ENCODE assay signal across 8 cellular contexts in genomic region chr11:118910309-118911112, GRCh38. TPM values are rescaled to one million over a fixed set of nuclear protein-coding genes. Genes with fewer than 3 reads are reported as not detected.
A peak's percentile ranks its signal among the peaks of the same experiment; 100 is the strongest.
DNase-seq lines count a peak whose midpoint lies in the region; TF ChIP-seq lines count a peak whose summit lies in the region.

No MANE protein-coding gene starts in this region.

- peaks cover 76% of the 10 kb centered on the region for H3K4me1 ChIP-seq in SJSA1 (replicated peaks)

- DNase-seq in EL (peak; percentile 92), SJSA1 (ENCODE audit: low read depth in 1 of 2, low spot score in 2 of 2) (peak; percentile 77 to 83), astrocyte of the cerebellum (ENCODE audit: low read depth) (peak; percentile 66), hypothalamus (lab: John Stamatoyannopoulos, UW) (peak in 37 of 51 donors; percentile 24 to 78 (median 54)), retinal pigment epithelial cell (ENCODE audit: low read depth) (peak; percentile 77), NAMALWA (ENCODE audit: low spot score) (no peak), NCI-H774 (lab: John Stamatoyannopoulos, UW) (no peak), GM13976 (ENCODE audit: low spot score) (no peak)

- H3K27ac ChIP-seq in SJSA1 = peak overlapping the region; percentile 94

- no peaks in the 10 kb centered on the region for H3K27me3 ChIP-seq in SJSA1 (replicated peaks)

- peaks cover 20% of the 10 kb centered on the region for H3K36me3 ChIP-seq in SJSA1

- H3K4me3 ChIP-seq in SJSA1 (peak overlapping the region; percentile 30), astrocyte of the cerebellum (ENCODE audit: low read depth, low read length) (peak overlapping the region; percentile 34), retinal pigment epithelial cell (ENCODE audit: low read length) (peak overlapping the region; percentile 34)

- in situ Hi-C loops in astrocyte of the cerebellum (cut with HindIII; ENCODE audit: low sequenced_read_pairs) (no loop called here), GM13976 (cut with MboI; ENCODE audit: low sequenced_read_pairs, unreplicated experiment) (no loop called here)

- TF ChIP-seq CTCF in astrocyte of the cerebellum (IDR thresholded peaks at IDR 0.05; ENCODE audit: low read depth, low read length, missing control alignments) = no peak
- TF ChIP-seq CTCF in retinal pigment epithelial cell (conservative IDR thresholded peaks at IDR 0.05; ENCODE audit: low read depth, low read length) = no peak
- TF ChIP-seq CTCF in GM13976 (IDR thresholded peaks at IDR 0.05; ENCODE audit: borderline replicate concordance, control extremely low read depth, extremely low read depth, insufficient read depth, missing control alignments) = no peak

- H3K9me3 ChIP-seq in SJSA1 (replicated peaks) = no peaks in the 10 kb centered on the region

RNA-seq across cellular contexts. Expression of gene BCL9L, which starts 15.2 kb away (rescaled TPM):
- 4.0 and 6.8 TPM in 2 replicates for total RNA-seq in SJSA1 (2014; rRNA removed; shearing (Covaris generic))

RNA-seq across cellular contexts. Expression of gene CXCR5, which starts 26.8 kb away (rescaled TPM):
- total RNA-seq in SJSA1 (2014; rRNA removed; shearing (Covaris generic)) = not detected in 2 replicates

RNA-seq across cellular contexts. Expression of gene UPK2, which starts 45.6 kb away (rescaled TPM):
- total RNA-seq in SJSA1 (2014; rRNA removed; shearing (Covaris generic)) = not detected in 2 replicates

Comparison
In these comparisons a context has a peak if more than half of its experiments do, and no peak if none do; other contexts are left out.
1. DNase-seq: peak in EL (single experiment), SJSA1 (2 of 2), astrocyte of the cerebellum (single experiment), hypothalamus (37 of 51) and retinal pigment epithelial cell (single experiment); none in NAMALWA (single experiment), NCI-H774 (single experiment) and GM13976 (single experiment).
2. Peak in every context shown above with its lines, with median percentiles within 50 percentile points of each other: H3K4me3 ChIP-seq.